1 cellular context compared by ENCODE assay signal in the genomic region with DNA sequence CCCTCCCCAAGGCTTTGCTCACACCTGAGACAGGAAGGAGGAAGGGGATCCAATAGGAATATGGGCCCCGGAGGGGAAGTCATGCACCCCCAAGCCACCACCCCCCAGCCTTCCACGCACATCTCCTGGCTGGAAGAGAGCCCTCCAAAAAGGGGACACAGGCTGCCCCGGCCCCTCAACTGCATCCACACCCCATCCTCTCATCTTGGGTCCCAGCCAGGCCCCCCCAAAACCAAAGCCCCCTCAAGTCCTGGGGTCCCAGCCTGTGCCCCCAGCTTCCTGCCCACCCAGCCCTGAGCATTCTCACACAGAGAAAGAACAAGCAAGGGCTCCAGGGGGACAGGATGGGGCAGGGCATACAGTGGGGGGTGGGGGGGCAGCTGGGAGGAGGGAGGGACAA.
A peak's percentile ranks its signal among the peaks of the same experiment; 100 is the strongest.
TF ChIP-seq lines count a peak whose summit lies in the region.

No MANE protein-coding gene starts in this region.

TF ChIP-seq in K562, 482 proteins besides CTCF, POLR2A, EP300 and RAD21:
- TF ChIP-seq GABPB2 (CRISPR knock-in tag; conservative IDR thresholded peaks at IDR 0.05), result no peak
- no peak for TF ChIP-seq KHSRP (IDR thresholded peaks at IDR 0.05)
- TF ChIP-seq ZNF184 (CRISPR knock-in tag; IDR thresholded peaks at IDR 0.05), result no peak
- TF ChIP-seq POLR2G (IDR thresholded peaks at IDR 0.05; ENCODE audit: low read depth, low read length), result peak; percentile 67
- 0 out of 2 replicates have a peak, but pooled peaks have one; percentile 56 for TF ChIP-seq SUPT5H (IDR thresholded peaks at IDR 0.05)
- no peak for TF ChIP-seq BDP1 (IDR thresholded peaks at IDR 0.05; ENCODE audit: insufficient read depth, insufficient read length)
- TF ChIP-seq, protein P1, sequence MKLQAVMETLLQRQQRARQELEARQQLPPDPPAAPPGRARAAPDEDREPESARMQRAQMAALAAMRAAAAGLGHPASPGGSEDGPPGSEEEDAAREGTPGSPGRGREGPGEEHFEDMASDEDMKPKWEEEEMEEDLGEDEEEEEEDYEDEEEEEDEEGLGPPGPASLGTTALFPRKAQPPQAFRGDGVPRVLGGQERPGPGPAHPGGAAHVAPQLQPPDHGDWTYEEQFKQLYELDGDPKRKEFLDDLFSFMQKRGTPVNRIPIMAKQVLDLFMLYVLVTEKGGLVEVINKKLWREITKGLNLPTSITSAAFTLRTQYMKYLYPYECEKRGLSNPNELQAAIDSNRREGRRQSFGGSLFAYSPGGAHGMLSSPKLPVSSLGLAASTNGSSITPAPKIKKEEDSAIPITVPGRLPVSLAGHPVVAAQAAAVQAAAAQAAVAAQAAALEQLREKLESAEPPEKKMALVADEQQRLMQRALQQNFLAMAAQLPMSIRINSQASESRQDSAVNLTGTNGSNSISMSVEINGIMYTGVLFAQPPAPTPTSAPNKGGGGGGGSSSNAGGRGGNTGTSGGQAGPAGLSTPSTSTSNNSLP (IDR thresholded peaks at IDR 0.05; ENCODE audit: borderline replicate concordance, low read depth, low read length), result no peak
- TF ChIP-seq, protein P2, sequence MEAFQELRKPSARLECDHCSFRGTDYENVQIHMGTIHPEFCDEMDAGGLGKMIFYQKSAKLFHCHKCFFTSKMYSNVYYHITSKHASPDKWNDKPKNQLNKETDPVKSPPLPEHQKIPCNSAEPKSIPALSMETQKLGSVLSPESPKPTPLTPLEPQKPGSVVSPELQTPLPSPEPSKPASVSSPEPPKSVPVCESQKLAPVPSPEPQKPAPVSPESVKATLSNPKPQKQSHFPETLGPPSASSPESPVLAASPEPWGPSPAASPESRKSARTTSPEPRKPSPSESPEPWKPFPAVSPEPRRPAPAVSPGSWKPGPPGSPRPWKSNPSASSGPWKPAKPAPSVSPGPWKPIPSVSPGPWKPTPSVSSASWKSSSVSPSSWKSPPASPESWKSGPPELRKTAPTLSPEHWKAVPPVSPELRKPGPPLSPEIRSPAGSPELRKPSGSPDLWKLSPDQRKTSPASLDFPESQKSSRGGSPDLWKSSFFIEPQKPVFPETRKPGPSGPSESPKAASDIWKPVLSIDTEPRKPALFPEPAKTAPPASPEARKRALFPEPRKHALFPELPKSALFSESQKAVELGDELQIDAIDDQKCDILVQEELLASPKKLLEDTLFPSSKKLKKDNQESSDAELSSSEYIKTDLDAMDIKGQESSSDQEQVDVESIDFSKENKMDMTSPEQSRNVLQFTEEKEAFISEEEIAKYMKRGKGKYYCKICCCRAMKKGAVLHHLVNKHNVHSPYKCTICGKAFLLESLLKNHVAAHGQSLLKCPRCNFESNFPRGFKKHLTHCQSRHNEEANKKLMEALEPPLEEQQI (IDR thresholded peaks at IDR 0.05), result no peak
- no peak for TF ChIP-seq ZNF589 (CRISPR knock-in tag; IDR thresholded peaks at IDR 0.05; ENCODE audit: low read depth)
- peak; percentile 85 for TF ChIP-seq RBM22 (IDR thresholded peaks at IDR 0.05; ENCODE audit: low read depth, low read length, poor library complexity, severe bottlenecking)
- TF ChIP-seq IRF2 (CRISPR knock-in tag; IDR thresholded peaks at IDR 0.05), result no peak
- no peak for TF ChIP-seq MAFG (tag; conservative IDR thresholded peaks at IDR 0.05)
- TF ChIP-seq, protein P3, sequence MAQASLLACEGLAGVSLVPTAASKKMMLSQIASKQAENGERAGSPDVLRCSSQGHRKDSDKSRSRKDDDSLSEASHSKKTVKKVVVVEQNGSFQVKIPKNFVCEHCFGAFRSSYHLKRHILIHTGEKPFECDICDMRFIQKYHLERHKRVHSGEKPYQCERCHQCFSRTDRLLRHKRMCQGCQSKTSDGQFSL (CRISPR knock-in tag; IDR thresholded peaks at IDR 0.05), result no peak
- TF ChIP-seq, protein P3 (tag; IDR thresholded peaks at IDR 0.05), result peak in 1 of 2 experiments; percentile 46; a peak in 1 of 4 replicates
